In genomic region chr11:123430736-123431356, GRCh38 we compare ENCODE assay signal across 8 cellular contexts. TPM values are rescaled to one million over a fixed set of nuclear protein-coding genes. Genes with fewer than 3 reads are reported as not detected.
A peak's percentile ranks its signal among the peaks of the same experiment; 100 is the strongest.
DNase-seq lines count a peak whose midpoint lies in the region; ATAC-seq and TF ChIP-seq lines count a peak whose summit lies in the region.

No MANE protein-coding gene starts in this region.

- POLR2A ChIA-PET in CD4-positive, alpha-beta T cell (lab: Charles Lee): interaction anchor here (1.1 to 1.8 kb wide), 4 partner anchors 9 to 68 kb away, joined by 3 to 9 read pairs (median 6); no protein-coding TSS in a partner anchor
- POLR2A ChIA-PET in activated CD4-positive, alpha-beta T cell treated with anti-CD3 and anti-CD28 coated beads, Interleukin-2, amount 10 ng/mL, durations not matched to agents 7 days and 5 days (lab: Charles Lee): no interaction called here

- H3K36me3 Mint-ChIP-seq in CD4-positive, alpha-beta T cell (ENCODE audit: low read depth): peaks cover 4% of the 10 kb centered on the region
- H3K36me3 Mint-ChIP-seq in activated CD4-positive, alpha-beta T cell treated with anti-CD3 and anti-CD28 coated beads, Interleukin-2, amount 10 ng/mL, durations not matched to agents 7 days and 5 days (ENCODE audit: low read depth): peaks cover 34% of the 10 kb centered on the region
- no peaks in the 10 kb centered on the region for H3K36me3 Mint-ChIP-seq in effector memory CD8-positive, alpha-beta T cell (ENCODE audit: insufficient read depth)
- peaks cover 8% of the 10 kb centered on the region for H3K36me3 Mint-ChIP-seq in stimulated activated effector memory CD8-positive, alpha-beta T cell treated with anti-CD3 and anti-CD28 coated beads, Interleukin-12 subunit alpha, Interleukin-12 subunit beta, amount 100 ng/mL, for 72 hours

- TF ChIP-seq CTCF in CD4-positive, alpha-beta T cell (IDR thresholded peaks at IDR 0.05): no peak

- ATAC-seq in CD4-positive, alpha-beta T cell (ENCODE audit: poor library complexity): peak; percentile 39
- peak; percentile 46 for ATAC-seq in GM21381 (IDR thresholded peaks at IDR 0.05; ENCODE audit: unreplicated experiment)
- peak; percentile 68 for ATAC-seq in effector memory CD8-positive, alpha-beta T cell (replicated peaks)
- ATAC-seq in stimulated activated effector memory CD8-positive, alpha-beta T cell treated with anti-CD3 and anti-CD28 coated beads, Interleukin-12 subunit alpha, Interleukin-12 subunit beta, amount 100 ng/mL, for 72 hours: peak; percentile 77

- CTCF ChIA-PET in CD4-positive, alpha-beta T cell (lab: Charles Lee): interaction anchor here (1.2 to 1.7 kb wide), 2 partner anchors 23 to 47 kb away, joined by 5 read pairs; no protein-coding TSS in a partner anchor
- CTCF ChIA-PET in activated CD4-positive, alpha-beta T cell treated with anti-CD3 and anti-CD28 coated beads, Interleukin-2, amount 10 ng/mL, durations not matched to agents 7 days and 5 days (lab: Charles Lee): interaction anchor here (0.7 to 5.5 kb wide), 8 partner anchors 9 to 48 kb away, joined by 3 to 38 read pairs (median 4); no protein-coding TSS in a partner anchor

- H3K4me3 Mint-ChIP-seq in CD4-positive, alpha-beta T cell: peak overlapping the region; percentile 96
- peak overlapping the region; percentile 93 for H3K4me3 Mint-ChIP-seq in activated CD4-positive, alpha-beta T cell treated with anti-CD3 and anti-CD28 coated beads, Interleukin-2, amount 10 ng/mL, durations not matched to agents 7 days and 5 days
- peak overlapping the region; percentile 83 to 87 for H3K4me3 Mint-ChIP-seq in effector memory CD8-positive, alpha-beta T cell
- H3K4me3 Mint-ChIP-seq in stimulated activated effector memory CD8-positive, alpha-beta T cell treated with anti-CD3 and anti-CD28 coated beads, Interleukin-12 subunit alpha, Interleukin-12 subunit beta, amount 100 ng/mL, for 72 hours: peak overlapping the region; percentile 83

- H3K27ac ChIP-seq in CD4-positive, alpha-beta T cell (ENCODE audit: low read depth, low read length): peak overlapping the region; percentile 42

- H3K4me1 Mint-ChIP-seq in CD4-positive, alpha-beta T cell (ENCODE audit: low read depth): peaks cover 28% of the 10 kb centered on the region
- H3K4me1 Mint-ChIP-seq in activated CD4-positive, alpha-beta T cell treated with anti-CD3 and anti-CD28 coated beads, Interleukin-2, amount 10 ng/mL, durations not matched to agents 7 days and 5 days: peaks cover 54% of the 10 kb centered on the region
- peaks cover 7 to 19% of the 10 kb centered on the region in 2 donors for H3K4me1 Mint-ChIP-seq in effector memory CD8-positive, alpha-beta T cell (ENCODE audit: low read depth in 2 of 2)
- H3K4me1 Mint-ChIP-seq in stimulated activated effector memory CD8-positive, alpha-beta T cell treated with anti-CD3 and anti-CD28 coated beads, Interleukin-12 subunit alpha, Interleukin-12 subunit beta, amount 100 ng/mL, for 72 hours: peaks cover 29% of the 10 kb centered on the region

- H3K27ac Mint-ChIP-seq in CD4-positive, alpha-beta T cell: peak overlapping the region; percentile 76
- peak overlapping the region; percentile 93 for H3K27ac Mint-ChIP-seq in activated CD4-positive, alpha-beta T cell treated with anti-CD3 and anti-CD28 coated beads, Interleukin-2, amount 10 ng/mL, durations not matched to agents 7 days and 5 days
- H3K27ac Mint-ChIP-seq in effector memory CD8-positive, alpha-beta T cell: peak overlapping the region; percentile 12 to 57
- peak overlapping the region; percentile 23 for H3K27ac Mint-ChIP-seq in stimulated activated effector memory CD8-positive, alpha-beta T cell treated with anti-CD3 and anti-CD28 coated beads, Interleukin-12 subunit alpha, Interleukin-12 subunit beta, amount 100 ng/mL, for 72 hours

- no peaks in the 10 kb centered on the region for H3K27me3 ChIP-seq in CD4-positive, alpha-beta T cell (ENCODE audit: control insufficient read depth, insufficient read depth, low read length)

- peak; percentile 34 to 60 (median 44) for DNase-seq in CD4-positive, alpha-beta T cell
- peak; percentile 82 for DNase-seq in M059J (ENCODE audit: low read depth)
- DNase-seq in activated CD4-positive, alpha-beta T cell treated with anti-CD3 and anti-CD28 coated beads, Interleukin-2, amount 10 ng/mL, durations not matched to agents 7 days and 5 days: peak; percentile 83
- DNase-seq in effector memory CD8-positive, alpha-beta T cell: peak; percentile 36 to 51 (median 44)
- peak; percentile 15 for DNase-seq in midbrain (lab: John Stamatoyannopoulos, UW)
- peak; percentile 33 to 84 for DNase-seq in stimulated activated effector memory CD8-positive, alpha-beta T cell treated with anti-CD3 and anti-CD28 coated beads, Interleukin-12 subunit alpha, Interleukin-12 subunit beta, amount 100 ng/mL, for 72 hours (ENCODE audit: low spot score in 2 of 2)
- DNase-seq in epidermal melanocyte (ENCODE audit: insufficient read length, low spot score): no peak

- H3K9me3 ChIP-seq in CD4-positive, alpha-beta T cell (ENCODE audit: control insufficient read depth, low read length): no peaks in the 10 kb centered on the region

- intact Hi-C loops in CD4-positive, alpha-beta T cell (cut with DNase I, micrococcal nuclease): loop anchor here in 1 of 2 experiments (2.0 to 10.0 kb wide), 2 partner anchors 24 to 314 kb away; partner anchors contain the start of gene ZNF202

- no peaks in the 10 kb centered on the region for H3K27me3 Mint-ChIP-seq in CD4-positive, alpha-beta T cell
- H3K27me3 Mint-ChIP-seq in activated CD4-positive, alpha-beta T cell treated with anti-CD3 and anti-CD28 coated beads, Interleukin-2, amount 10 ng/mL, durations not matched to agents 7 days and 5 days: no peaks in the 10 kb centered on the region
- peaks cover 0 to 10% of the 10 kb centered on the region in 2 donors for H3K27me3 Mint-ChIP-seq in effector memory CD8-positive, alpha-beta T cell

- no peaks in the 10 kb centered on the region for H3K9me3 Mint-ChIP-seq in CD4-positive, alpha-beta T cell
- no peaks in the 10 kb centered on the region for H3K9me3 Mint-ChIP-seq in activated CD4-positive, alpha-beta T cell treated with anti-CD3 and anti-CD28 coated beads, Interleukin-2, amount 10 ng/mL, durations not matched to agents 7 days and 5 days
- H3K9me3 Mint-ChIP-seq in effector memory CD8-positive, alpha-beta T cell: no peaks in the 10 kb centered on the region
- no peaks in the 10 kb centered on the region for H3K9me3 Mint-ChIP-seq in stimulated activated effector memory CD8-positive, alpha-beta T cell treated with anti-CD3 and anti-CD28 coated beads, Interleukin-12 subunit alpha, Interleukin-12 subunit beta, amount 100 ng/mL, for 72 hours

RNA-seq across cellular contexts. Expression of gene GRAMD1B, which starts 0.8 kb away (rescaled TPM):
- total RNA-seq in CD4-positive, alpha-beta T cell: 10 to 100 TPM; 16.1 to 21.8 TPM
- total RNA-seq in M059J (2014; rRNA removed; shearing (Covaris generic)): 36.4 and 41.5 TPM in 2 replicates
- total RNA-seq in activated CD4-positive, alpha-beta T cell treated with anti-CD3 and anti-CD28 coated beads, Interleukin-2, amount 10 ng/mL, durations not matched to agents 7 days and 5 days: 10 to 100 TPM; 35.3 to 36.3 TPM

Comparison
In these comparisons a context has a peak if more than half of its experiments do, and no peak if none do; other contexts are left out.
1. H3K27ac Mint-ChIP-seq: peak in every context shown above with its lines; median percentile 93 in activated CD4-positive, alpha-beta T cell treated with anti-CD3 and anti-CD28 coated beads, Interleukin-2, amount 10 ng/mL, durations not matched to agents 7 days and 5 days; 76 in CD4-positive, alpha-beta T cell; 34 in effector memory CD8-positive, alpha-beta T cell; 23 in stimulated activated effector memory CD8-positive, alpha-beta T cell treated with anti-CD3 and anti-CD28 coated beads, Interleukin-12 subunit alpha, Interleukin-12 subunit beta, amount 100 ng/mL, for 72 hours.